In the genomic region with DNA sequence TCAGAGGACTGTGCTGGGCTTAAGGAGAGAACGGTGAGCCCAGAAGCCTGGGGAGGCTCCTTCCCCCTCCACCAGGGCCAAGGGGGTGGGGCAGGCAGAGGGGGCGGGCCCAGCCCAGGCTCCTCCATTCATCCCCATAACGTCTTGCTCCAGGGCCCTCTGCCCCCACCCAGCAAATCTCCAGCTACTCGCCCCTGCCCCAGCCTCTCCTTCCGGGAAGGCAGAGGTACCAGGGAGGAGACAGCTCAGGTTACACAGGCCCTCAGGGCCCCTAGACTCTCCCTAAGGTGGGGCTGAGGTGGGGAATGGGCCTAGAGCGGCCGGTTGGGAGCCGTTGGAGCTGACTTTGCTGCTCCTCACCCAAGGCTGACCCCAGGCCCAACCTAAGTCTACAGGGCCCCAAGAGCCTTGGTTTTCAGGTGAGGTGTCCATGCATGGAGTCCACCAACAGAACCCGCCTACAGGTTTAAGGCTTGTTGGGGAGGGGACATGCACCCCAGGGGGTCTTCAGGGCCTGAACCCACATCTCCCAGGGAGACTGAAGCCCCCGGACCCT, we compare ENCODE assay signal across 8 cellular contexts. TPM values are rescaled to one million over a fixed set of nuclear protein-coding genes. Genes with fewer than 3 reads are reported as not detected.
DNase-seq lines count a peak whose midpoint lies in the region; ATAC-seq and TF ChIP-seq lines count a peak whose summit lies in the region.

No MANE protein-coding gene starts in this region.

- peak overlapping the region; percentile 31 for H2AK5ac ChIP-seq in trophoblast cell (ENCODE audit: low read length)

- peak overlapping the region; percentile 48 for H4K8ac ChIP-seq in trophoblast cell (ENCODE audit: low read depth, low read length)

- H3K9ac ChIP-seq in GM23248 = no peak overlapping the region
- peak overlapping the region; percentile 18 for H3K9ac ChIP-seq in trophoblast cell (ENCODE audit: low read length)

- peak overlapping the region; percentile 44 for H4K12ac ChIP-seq in trophoblast cell (ENCODE audit: low read depth, low read length)

- H3K27ac ChIP-seq in GM23248 = no peak overlapping the region
- peak overlapping the region; percentile 84 for H3K27ac ChIP-seq in trophoblast cell (ENCODE audit: low read depth, low read length)

- H2BK120ac ChIP-seq in trophoblast cell (ENCODE audit: insufficient read depth, low read length, poor library complexity) = peak overlapping the region; percentile 70

- peaks cover 49% of the 10 kb centered on the region for H3K79me1 ChIP-seq in trophoblast cell (ENCODE audit: low read length)

- no peaks in the 10 kb centered on the region for H3K79me2 ChIP-seq in GM23248 (ENCODE audit: insufficient read depth)
- H3K79me2 ChIP-seq in trophoblast cell (ENCODE audit: control insufficient read depth, insufficient read depth, low read length, poor library complexity) = peaks cover 42% of the 10 kb centered on the region

- H2AFZ ChIP-seq in GM23248 = no peak overlapping the region
- H2AFZ ChIP-seq in trophoblast cell (ENCODE audit: insufficient read depth, low read length, poor library complexity) = no peak overlapping the region

- H2BK12ac ChIP-seq in trophoblast cell (ENCODE audit: low read length) = peak overlapping the region; percentile 6

- H3K4me2 ChIP-seq in GM23248 (ENCODE audit: unreplicated experiment) (peak overlapping the region; percentile 74), trophoblast cell (ENCODE audit: low read length) (peak overlapping the region; percentile 91)

- no peaks in the 10 kb centered on the region for H3F3A ChIP-seq in GM23248 (ENCODE audit: insufficient read depth)

- no peak for TF ChIP-seq CTCF in fibroblast of pulmonary artery (IDR thresholded peaks at IDR 0.05; ENCODE audit: low read length, missing control alignments)

- DNase-seq in GM23248 (no peak), RKO (ENCODE audit: low spot score) (peak; percentile 46), fibroblast of pulmonary artery (ENCODE audit: low read depth) (no peak), trophoblast cell (peak; percentile 84 to 85)

- H3K4me1 ChIP-seq in GM23248 (ENCODE audit: insufficient read depth) (peaks cover 21% of the 10 kb centered on the region), trophoblast cell (ENCODE audit: control insufficient read depth in 1 of 2, insufficient read depth in 2 of 2, low read length in 2 of 2) (peaks cover 71 to 81% of the 10 kb centered on the region in 2 experiments)

- 17 to 22% methylated on average over 7 to 10 of the region's 10 CpGs for WGBS in GM23248 (ENCODE audit: low coverage in 1 of 2, low lambda C conversion rate in 2 of 2, missing lambda C conversion rate in 2 of 2), 2 experiments
- WGBS in trophoblast cell (ENCODE audit: extremely low coverage, insufficient coverage, insufficient read length) = no CpG with 5 or more reads among the region's 10 CpGs

- H2BK5ac ChIP-seq in trophoblast cell (ENCODE audit: low read depth, low read length, poor library complexity) = peak overlapping the region; percentile 81

- peak overlapping the region; percentile 47 for H3K14ac ChIP-seq in trophoblast cell (ENCODE audit: low read length)

- ATAC-seq in GM19324 (IDR thresholded peaks at IDR 0.05; ENCODE audit: low FRiP score, unreplicated experiment) (no peak), GM21447 (IDR thresholded peaks at IDR 0.05; ENCODE audit: unreplicated experiment) (no peak), HG02623 (IDR thresholded peaks at IDR 0.05; ENCODE audit: unreplicated experiment) (no peak), HG02970 (IDR thresholded peaks at IDR 0.05; ENCODE audit: low FRiP score, unreplicated experiment) (no peak)

- H3K36me3 ChIP-seq in GM23248 (ENCODE audit: low read depth) (no peaks in the 10 kb centered on the region), trophoblast cell (ENCODE audit: control insufficient read depth in 1 of 2, insufficient read depth in 2 of 2, low read length in 2 of 2) (peaks cover 15 to 16% of the 10 kb centered on the region in 2 experiments)

- peak overlapping the region; percentile 78 for H3K4ac ChIP-seq in trophoblast cell (ENCODE audit: low read depth, low read length)

- H3K27me3 ChIP-seq in GM23248 (replicated peaks; ENCODE audit: insufficient read depth) = peaks cover 9% of the 10 kb centered on the region; the same call in 1 of the 2 replicates
- no peaks in the 10 kb centered on the region for H3K27me3 ChIP-seq in trophoblast cell (ENCODE audit: insufficient read depth, low read length)

- no peaks in the 10 kb centered on the region for H3K9me2 ChIP-seq in GM23248 (ENCODE audit: insufficient read depth)

- H3K23ac ChIP-seq in trophoblast cell (ENCODE audit: low read length) = no peak overlapping the region

- H3K18ac ChIP-seq in trophoblast cell (ENCODE audit: low read length) = peak overlapping the region; percentile 67

- H3K4me3 ChIP-seq in GM23248 = peak overlapping the region; percentile 69
- peak overlapping the region; percentile 64 for H3K4me3 ChIP-seq in fibroblast of pulmonary artery (replicated peaks; ENCODE audit: low read depth, low read length)
- peak overlapping the region; percentile 80 for H3K4me3 ChIP-seq in trophoblast cell (ENCODE audit: low read depth, low read length)

- H3K9me3 ChIP-seq in GM23248 (ENCODE audit: low read depth) = no peaks in the 10 kb centered on the region
- H3K9me3 ChIP-seq in trophoblast cell (ENCODE audit: insufficient read depth, low read depth, low read length) = peaks cover 2% of the 10 kb centered on the region

- H4K91ac ChIP-seq in trophoblast cell (ENCODE audit: low read depth, low read length) = peak overlapping the region; percentile 29

- no peaks in the 10 kb centered on the region for H4K20me1 ChIP-seq in GM23248 (ENCODE audit: insufficient read depth)

- in situ Hi-C loops in GM23248 (cut with MboI) = no loop called here

RNA-seq across cellular contexts. Expression of a gene that starts 1.2 kb away (rescaled TPM):
- 4.5 and 13.9 TPM in 2 replicates for total RNA-seq in GM23248 (2014; rRNA removed; shearing (Covaris generic))
- 4.3 and 6.0 TPM in 2 replicates for polyA plus RNA-seq in GM23248 (2016; fragmentation: Nextera tagmentation; extraction: Ambion mirVana)
- 135 and 147 TPM in 2 replicates for polyA plus RNA-seq in trophoblast cell (2013)

RNA-seq across cellular contexts. Expression of a gene that starts 21.0 kb away (rescaled TPM):
- total RNA-seq in GM23248 (2014; rRNA removed; shearing (Covaris generic)) = 1,039 and 1,622 TPM in 2 replicates
- 566 and 639 TPM in 2 replicates for polyA plus RNA-seq in GM23248 (2016; fragmentation: Nextera tagmentation; extraction: Ambion mirVana)
- polyA plus RNA-seq in trophoblast cell (2013) = 2,264 and 2,365 TPM in 2 replicates

RNA-seq across cellular contexts. Expression of a gene that starts 41.2 kb away (rescaled TPM):
- 3.0 and 7.3 TPM in 2 replicates for total RNA-seq in GM23248 (2014; rRNA removed; shearing (Covaris generic))
- 0.66 and 0.82 TPM in 2 replicates for polyA plus RNA-seq in GM23248 (2016; fragmentation: Nextera tagmentation; extraction: Ambion mirVana)
- 15.0 and 15.1 TPM in 2 replicates for polyA plus RNA-seq in trophoblast cell (2013)

Comparison
In these comparisons a context has a peak if more than half of its experiments do, and no peak if none do; other contexts are left out.
1. DNase-seq: peak in RKO (single experiment) and trophoblast cell (2 of 2); none in GM23248 (single experiment) and fibroblast of pulmonary artery (single experiment).
2. Peak in every context shown above with its lines, with median percentiles within 50 percentile points of each other: H3K4me3 ChIP-seq.